In the genomic region with DNA sequence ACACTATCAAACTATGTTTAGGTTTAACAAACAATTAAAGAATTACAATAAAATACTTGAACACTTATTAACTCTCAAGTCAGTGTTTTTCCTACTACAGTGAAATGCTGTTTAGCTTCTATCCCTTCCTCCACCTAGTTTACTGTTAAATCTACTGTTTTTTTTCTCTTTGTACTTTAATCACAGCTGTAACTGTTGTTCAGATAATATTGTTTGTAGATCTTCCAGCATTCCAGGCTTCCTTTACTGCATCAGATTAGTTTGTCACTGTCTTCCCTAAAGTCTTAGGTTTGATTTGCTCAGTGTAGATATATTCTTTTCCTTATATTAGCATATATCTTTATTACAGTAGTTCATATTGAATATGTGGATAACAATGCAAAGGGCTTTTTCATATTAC, we compare ENCODE assay signal across 2 cellular contexts.
TF ChIP-seq lines count a peak whose summit lies in the region.

No MANE protein-coding gene starts in this region.

TF ChIP-seq in SK-N-SH, 30 proteins besides CTCF, POLR2A, EP300 and RAD21 (continued from another document):
- TF ChIP-seq, protein P1, sequence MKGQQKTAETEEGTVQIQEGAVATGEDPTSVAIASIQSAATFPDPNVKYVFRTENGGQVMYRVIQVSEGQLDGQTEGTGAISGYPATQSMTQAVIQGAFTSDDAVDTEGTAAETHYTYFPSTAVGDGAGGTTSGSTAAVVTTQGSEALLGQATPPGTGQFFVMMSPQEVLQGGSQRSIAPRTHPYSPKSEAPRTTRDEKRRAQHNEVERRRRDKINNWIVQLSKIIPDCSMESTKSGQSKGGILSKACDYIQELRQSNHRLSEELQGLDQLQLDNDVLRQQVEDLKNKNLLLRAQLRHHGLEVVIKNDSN (IDR thresholded peaks at IDR 0.05; ENCODE audit: borderline replicate concordance, low read depth) = no peak

TF ChIP-seq in SK-N-SH treated with all-trans-retinoic acid at 6 μM for 48 hours, 23 proteins besides CTCF, POLR2A, EP300 and RAD21 (continued from another document):
- TF ChIP-seq, protein P2, sequence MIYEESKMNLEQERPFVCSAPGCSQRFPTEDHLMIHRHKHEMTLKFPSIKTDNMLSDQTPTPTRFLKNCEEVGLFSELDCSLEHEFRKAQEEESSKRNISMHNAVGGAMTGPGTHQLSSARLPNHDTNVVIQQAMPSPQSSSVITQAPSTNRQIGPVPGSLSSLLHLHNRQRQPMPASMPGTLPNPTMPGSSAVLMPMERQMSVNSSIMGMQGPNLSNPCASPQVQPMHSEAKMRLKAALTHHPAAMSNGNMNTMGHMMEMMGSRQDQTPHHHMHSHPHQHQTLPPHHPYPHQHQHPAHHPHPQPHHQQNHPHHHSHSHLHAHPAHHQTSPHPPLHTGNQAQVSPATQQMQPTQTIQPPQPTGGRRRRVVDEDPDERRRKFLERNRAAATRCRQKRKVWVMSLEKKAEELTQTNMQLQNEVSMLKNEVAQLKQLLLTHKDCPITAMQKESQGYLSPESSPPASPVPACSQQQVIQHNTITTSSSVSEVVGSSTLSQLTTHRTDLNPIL (CRISPR knock-in tag; IDR thresholded peaks at IDR 0.05; ENCODE audit: low read depth) = no peak
- TF ChIP-seq PPARA (CRISPR knock-in tag; IDR thresholded peaks at IDR 0.05; ENCODE audit: borderline replicate concordance) = no peak
- TF ChIP-seq TOX (CRISPR knock-in tag; IDR thresholded peaks at IDR 0.05; ENCODE audit: borderline replicate concordance) = no peak
- TF ChIP-seq ZNF70 (CRISPR knock-in tag; IDR thresholded peaks at IDR 0.05) = no peak
- no peak for TF ChIP-seq GLIS3 (CRISPR knock-in tag; IDR thresholded peaks at IDR 0.05)
- TF ChIP-seq ARNTL (CRISPR knock-in tag; IDR thresholded peaks at IDR 0.05; ENCODE audit: borderline replicate concordance, low read depth) = no peak
- TF ChIP-seq ZC3H10 (CRISPR knock-in tag; IDR thresholded peaks at IDR 0.05) = no peak
- TF ChIP-seq, protein P3, sequence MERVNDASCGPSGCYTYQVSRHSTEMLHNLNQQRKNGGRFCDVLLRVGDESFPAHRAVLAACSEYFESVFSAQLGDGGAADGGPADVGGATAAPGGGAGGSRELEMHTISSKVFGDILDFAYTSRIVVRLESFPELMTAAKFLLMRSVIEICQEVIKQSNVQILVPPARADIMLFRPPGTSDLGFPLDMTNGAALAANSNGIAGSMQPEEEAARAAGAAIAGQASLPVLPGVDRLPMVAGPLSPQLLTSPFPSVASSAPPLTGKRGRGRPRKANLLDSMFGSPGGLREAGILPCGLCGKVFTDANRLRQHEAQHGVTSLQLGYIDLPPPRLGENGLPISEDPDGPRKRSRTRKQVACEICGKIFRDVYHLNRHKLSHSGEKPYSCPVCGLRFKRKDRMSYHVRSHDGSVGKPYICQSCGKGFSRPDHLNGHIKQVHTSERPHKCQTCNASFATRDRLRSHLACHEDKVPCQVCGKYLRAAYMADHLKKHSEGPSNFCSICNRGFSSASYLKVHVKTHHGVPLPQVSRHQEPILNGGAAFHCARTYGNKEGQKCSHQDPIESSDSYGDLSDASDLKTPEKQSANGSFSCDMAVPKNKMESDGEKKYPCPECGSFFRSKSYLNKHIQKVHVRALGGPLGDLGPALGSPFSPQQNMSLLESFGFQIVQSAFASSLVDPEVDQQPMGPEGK (CRISPR knock-in tag; IDR thresholded peaks at IDR 0.05; ENCODE audit: borderline replicate concordance) = no peak
